Comparison of ENCODE assay signal across 12 cellular contexts in genomic region chr11:26778000-26778757, GRCh38. TPM values are rescaled to one million over a fixed set of nuclear protein-coding genes. Genes with fewer than 3 reads are reported as not detected.
DNase-seq lines count a peak whose midpoint lies in the region; ATAC-seq, FAIRE-seq and TF ChIP-seq lines count a peak whose summit lies in the region.
"Had no signal": no experiment of that assay in that cellular context is flagged by ENCODE, and none has a peak within 500 bp of the region (broad histone marks: within the 10 kb centered on the region; RNA-seq: fewer than 3 reads in every experiment).

No MANE protein-coding gene starts in this region.

- H3K4me3 ChIP-seq in skeletal muscle satellite cell (ENCODE audit: low read length) = peak overlapping the region; percentile 43
- H3K4me3 ChIP-seq: right lobe of liver, upper lobe of left lung had no signal

- H3K36me3 ChIP-seq in skeletal muscle satellite cell (ENCODE audit: insufficient read depth, low read length) = no peaks in the 10 kb centered on the region
- H3K36me3 ChIP-seq: right lobe of liver, upper lobe of left lung had no signal

- no peak for DNase-seq in GM12892 (ENCODE audit: insufficient read length)
- DNase-seq in NOMO-1 treated with DMSO at 0.1 percent for 48 hours (lab: John Stamatoyannopoulos, UW; ENCODE audit: unreplicated experiment) = peak; percentile 36
- DNase-seq in epithelial cell of prostate (ENCODE audit: low read depth, low spot score) = peak; percentile 62
- no peak for DNase-seq in NCI-H2227 treated with DMSO at 0.1 percent for 48 hours (lab: John Stamatoyannopoulos, UW)
- DNase-seq: MV-4-11, NCI-H526, right lobe of liver, T-helper 1 cell, upper lobe of left lung had no signal

- H3K4me1 ChIP-seq in skeletal muscle satellite cell (ENCODE audit: control insufficient read depth, insufficient read depth, low read length) = peaks cover 23% of the 10 kb centered on the region
- H3K4me1 ChIP-seq: right lobe of liver, upper lobe of left lung had no signal

- FAIRE-seq in GM12892 (lab: Jason Lieb, UNC) = peak; percentile 84

- ATAC-seq in HG03521 (IDR thresholded peaks at IDR 0.05; ENCODE audit: unreplicated experiment) (no peak), GM21360 (IDR thresholded peaks at IDR 0.05; ENCODE audit: unreplicated experiment) (no peak)
- ATAC-seq: right lobe of liver had no signal

- H3K27ac ChIP-seq in epithelial cell of prostate = peak overlapping the region; percentile 51
- H3K27ac ChIP-seq: right lobe of liver, upper lobe of left lung had no signal

- H3K9me3 ChIP-seq in skeletal muscle satellite cell (replicated peaks; ENCODE audit: low read length) = no peaks in the 10 kb centered on the region
- H3K9me3 ChIP-seq: right lobe of liver, upper lobe of left lung had no signal

- TF ChIP-seq POLR2A in GM12892 (IDR thresholded peaks at IDR 0.05; ENCODE audit: low read depth, low read length) = no peak

- H3K9ac ChIP-seq in skeletal muscle satellite cell (ENCODE audit: low read depth, low read length) = peak overlapping the region; percentile 1

- peak overlapping the region; percentile 61 for H3K4me2 ChIP-seq in skeletal muscle satellite cell (ENCODE audit: low read length)

- no peaks in the 10 kb centered on the region for H3K27me3 ChIP-seq in skeletal muscle satellite cell (ENCODE audit: control insufficient read depth, insufficient read depth, low read length)
- H3K27me3 ChIP-seq: right lobe of liver, upper lobe of left lung had no signal

RNA-seq across cellular contexts. Expression of gene SLC5A12, which starts 56.3 kb away (rescaled TPM):
- not detected for polyA plus RNA-seq in GM12892 (2012; ENCODE audit: missing spikeins)
- total RNA-seq in skeletal muscle satellite cell (2012; rRNA removed) = 0.22 TPM in 1 of 2 replicates, not detected in the other
- total RNA-seq: upper lobe of left lung had no signal

Comparison
In these comparisons a context has a peak if more than half of its experiments do, and no peak if none do; other contexts are left out.
1. DNase-seq: peak in NOMO-1 treated with DMSO at 0.1 percent for 48 hours (single experiment) and epithelial cell of prostate (single experiment); none in GM12892 (single experiment) and NCI-H2227 treated with DMSO at 0.1 percent for 48 hours (single experiment).